In genomic region chr22:50243704-50244419, GRCh38 we compare ENCODE assay signal across 7 cellular contexts. TPM values are rescaled to one million over a fixed set of nuclear protein-coding genes. Genes with fewer than 3 reads are reported as not detected.
DNase-seq lines count a peak whose midpoint lies in the region; ATAC-seq, FAIRE-seq and TF ChIP-seq lines count a peak whose summit lies in the region.

No MANE protein-coding gene starts in this region.

- DNase-seq in OCI-LY7 (ENCODE audit: low spot score) (no peak), epithelial cell of prostate (ENCODE audit: low read depth, low spot score) (no peak), pancreas (no peak)

- peaks cover 37% of the 10 kb centered on the region for H3K4me1 ChIP-seq in OCI-LY7 (ENCODE audit: insufficient read depth, low read length, poor library complexity, severe bottlenecking)
- peaks cover 10 to 27% (median 14%) of the 10 kb centered on the region in 3 donors for H3K4me1 ChIP-seq in pancreas

- TSS peak; percentile 68 for BruUV-seq in OCI-LY7 (replicated peaks; lab: Mats Ljungman, UMichigan)

- 8 to 9% methylated on average over 27 of the region's 27 CpGs for WGBS in pancreas, 2 donors

- H3K27ac ChIP-seq in OCI-LY7 (ENCODE audit: low read depth, low read length, poor library complexity, severe bottlenecking) (peak overlapping the region; percentile 62), epithelial cell of prostate (peak overlapping the region; percentile 86), pancreas (peak overlapping the region; percentile 78 to 91 (median 84))

- H3K4me2 ChIP-seq in OCI-LY7 (ENCODE audit: low read length), result peak overlapping the region; percentile 95

- intact Hi-C loops in OCI-LY7 (cut with micrococcal nuclease; ENCODE audit: unreplicated experiment), result loop anchor here (5.0 to 10.0 kb wide), 3 partner anchors 231 to 283 kb away; partner anchors contain the start of genes LMF2, NCAPH2, SBF1 and SCO2
- intact Hi-C loops in pancreas (cut with DNase I), result loop anchor here in 1 of 3 donors (10.0 kb wide), 1 partner anchor 261 kb away; the partner anchor contains the start of genes LMF2 and NCAPH2

- H3K36me3 ChIP-seq in OCI-LY7 (ENCODE audit: insufficient read depth, low read length) (peaks cover 40% of the 10 kb centered on the region), pancreas (peaks cover 0 to 6% (median 0%) of the 10 kb centered on the region in 3 donors)

- ATAC-seq in GM21825 (IDR thresholded peaks at IDR 0.05; ENCODE audit: unreplicated experiment) (peak; percentile 1), pancreas (peak; percentile 30 to 57 (median 50)), HG02610 (IDR thresholded peaks at IDR 0.05; ENCODE audit: unreplicated experiment) (no peak), HG03565 (IDR thresholded peaks at IDR 0.05; ENCODE audit: unreplicated experiment) (no peak), GM18861 (IDR thresholded peaks at IDR 0.05; ENCODE audit: unreplicated experiment) (no peak)

- no peak for TF ChIP-seq CTCF in OCI-LY7 (conservative IDR thresholded peaks at IDR 0.05; ENCODE audit: low read length)
- no peak for TF ChIP-seq CTCF in pancreas (IDR thresholded peaks at IDR 0.05)

- peaks cover 63% of the 10 kb centered on the region for H3K79me2 ChIP-seq in OCI-LY7 (ENCODE audit: insufficient read depth, low read depth, low read length)

- CTCF ChIA-PET in OCI-LY7 (lab: Charles Lee; ENCODE audit: unreplicated experiment), result no interaction called here

- no peak overlapping the region for H2AFZ ChIP-seq in OCI-LY7 (ENCODE audit: low read length)

- no peak for FAIRE-seq in pancreas (lab: Jason Lieb, UNC)

- H4K20me1 ChIP-seq in OCI-LY7 (ENCODE audit: insufficient read depth, low read length), result no peaks in the 10 kb centered on the region

- POLR2A ChIA-PET in OCI-LY7 (lab: Charles Lee), result interaction anchor here (0.7 kb wide), 1 partner anchor 90 kb away, joined by 3 read pairs; no protein-coding TSS in a partner anchor

- H3K27me3 ChIP-seq in pancreas, result no peaks in the 10 kb centered on the region

- H3K4me3 ChIP-seq in OCI-LY7 (ENCODE audit: low read depth, low read length, poor library complexity, severe bottlenecking) (peak overlapping the region; percentile 81), pancreas (peak overlapping the region; percentile 70 to 96 (median 86))

- H3K9me3 ChIP-seq in OCI-LY7 (ENCODE audit: low read length), result no peaks in the 10 kb centered on the region
- no peaks in the 10 kb centered on the region for H3K9me3 ChIP-seq in pancreas

- no peaks in the 10 kb centered on the region for H3K9me2 ChIP-seq in OCI-LY7 (ENCODE audit: insufficient read depth, low read length)

RNA-seq across cellular contexts. Expression of gene TUBGCP6, which starts 1.0 kb away (rescaled TPM):
- total RNA-seq in OCI-LY7 (2014; rRNA removed; shearing (Covaris generic)), result 52.8 and 57.7 TPM in 2 replicates
- total RNA-seq in OCI-LY7 (2022) (63.2 and 68.8 TPM in 2 replicates), pancreas (10 to 100 TPM; 19.2 to 36.7 (median 26.8) TPM)
- polyA plus RNA-seq in pancreas, result 100 to 1,000 TPM; 109 to 139 TPM

RNA-seq across cellular contexts. Expression of gene HDAC10, which starts 7.2 kb away (rescaled TPM):
- total RNA-seq in OCI-LY7 (2014; rRNA removed; shearing (Covaris generic)), result 47.4 and 49.4 TPM in 2 replicates
- 74.6 and 74.9 TPM in 2 replicates for total RNA-seq in OCI-LY7 (2022)
- 10 to 100 TPM; 17.0 to 40.7 (median 19.1) TPM for total RNA-seq in pancreas
- polyA plus RNA-seq in pancreas, result 10 to 100 TPM; 67.7 to 78.3 TPM

RNA-seq across cellular contexts. Expression of gene MAPK12, which starts 17.6 kb away (rescaled TPM):
- total RNA-seq in OCI-LY7 (2014; rRNA removed; shearing (Covaris generic)), result 90.8 and 93.6 TPM in 2 replicates
- total RNA-seq in OCI-LY7 (2022) (84.9 and 90.1 TPM in 2 replicates), pancreas (1 to 10 TPM in 5 of 6 donors, under 1 TPM in 1; 0.88 to 3.8 (median 1.6) TPM)
- 10 to 100 TPM in 1 of 2 donors, 1 to 10 TPM in 1; 6.9 to 19.2 TPM for polyA plus RNA-seq in pancreas

RNA-seq across cellular contexts. Expression of gene MAPK11, which starts 26.3 kb away (rescaled TPM):
- total RNA-seq in OCI-LY7 (2014; rRNA removed; shearing (Covaris generic)), result 12.0 and 13.0 TPM in 2 replicates
- total RNA-seq in OCI-LY7 (2022) (18.6 and 19.7 TPM in 2 replicates), pancreas (1 to 10 TPM; 1.3 to 3.7 (median 2.3) TPM)
- polyA plus RNA-seq in pancreas, result 10 to 100 TPM; 13.2 to 22.2 TPM

RNA-seq across cellular contexts. Expression of gene SELENOO, which starts 43.1 kb away (rescaled TPM):
- total RNA-seq in OCI-LY7 (2014; rRNA removed; shearing (Covaris generic)), result 43.7 and 44.2 TPM in 2 replicates
- 34.0 and 40.2 TPM in 2 replicates for total RNA-seq in OCI-LY7 (2022)
- total RNA-seq in pancreas, result 10 to 100 TPM; 11.6 to 17.8 (median 13.0) TPM
- polyA plus RNA-seq in pancreas, result 10 to 100 TPM; 78.2 to 79.8 TPM

Comparison
In these comparisons a context has a peak if more than half of its experiments do, and no peak if none do; other contexts are left out.
1. ATAC-seq: peak in GM21825 (single experiment) and pancreas (4 of 4); none in HG02610 (single experiment), HG03565 (single experiment) and GM18861 (single experiment).
2. RNA of gene MAPK12, which starts 17.6 kb away (total RNA-seq): 84.9 to 93.6 TPM in OCI-LY7; 0.88 to 3.8 TPM in pancreas; every median in the first group is over 10 times any median in the second.
3. Peak in every context shown above with its lines, with median percentiles within 50 percentile points of each other: H3K27ac ChIP-seq.